8 cellular contexts compared by ENCODE assay signal in the genomic region with DNA sequence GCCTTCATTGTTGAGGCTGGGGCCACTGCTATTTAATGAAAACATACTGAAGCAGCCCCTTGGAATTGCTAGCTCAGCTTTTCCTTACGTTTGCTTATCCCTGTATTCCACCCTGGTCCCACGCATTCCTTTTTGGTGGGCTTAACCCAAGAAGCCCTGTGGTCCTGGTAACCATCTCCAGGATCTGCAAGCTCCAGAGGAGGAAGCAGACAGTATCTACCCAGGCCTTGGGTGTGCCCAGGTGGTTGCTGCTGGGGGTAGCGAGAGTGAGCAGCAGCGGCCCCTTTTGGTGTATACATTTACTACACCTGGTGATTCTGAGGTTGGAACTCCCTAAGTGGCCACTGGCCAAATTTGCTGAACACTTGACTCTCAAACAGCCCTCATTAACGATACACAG.
DNase-seq lines count a peak whose midpoint lies in the region; ATAC-seq, FAIRE-seq and TF ChIP-seq lines count a peak whose summit lies in the region.

No MANE protein-coding gene starts in this region.

- DNase-seq in A549 (ENCODE audit: low read depth in 1 of 2, low spot score in 1 of 2) (peak; percentile 5 to 22), GM10248 (ENCODE audit: extremely low spot score) (peak; percentile 23), NCI-H1694 (lab: John Stamatoyannopoulos, UW) (peak; percentile 34), colonic mucosa (peak; percentile 75), NCI-H2081 (lab: John Stamatoyannopoulos, UW) (no peak), osteocyte (ENCODE audit: extremely low spot score, unreplicated experiment) (no peak), chondrocyte (ENCODE audit: low spot score) (no peak)
- no peak for DNase-seq in activated CD4-positive, alpha-beta T cell treated with anti-CD3 and anti-CD28 coated beads for 1 hour

- H3K4me1 Mint-ChIP-seq in osteocyte (ENCODE audit: unreplicated experiment) (no peaks in the 10 kb centered on the region), chondrocyte (ENCODE audit: low read depth) (no peaks in the 10 kb centered on the region)

- TF ChIP-seq CTCF in A549 (IDR thresholded peaks at IDR 0.05) (no peak), GM10248 (IDR thresholded peaks at IDR 0.05; ENCODE audit: control extremely low read depth, extremely low read depth, low read depth, missing control alignments) (no peak), colonic mucosa (IDR thresholded peaks at IDR 0.05) (peak; percentile 42), osteocyte (IDR thresholded peaks at IDR 0.05) (no peak), chondrocyte (IDR thresholded peaks at IDR 0.05) (no peak)

- TF ChIP-seq POLR2A in A549 (IDR thresholded peaks at IDR 0.05; ENCODE audit: low read length): no peak

- no peaks in the 10 kb centered on the region for H3K27me3 ChIP-seq in colonic mucosa

- no peak for TF ChIP-seq EP300 in A549 (IDR thresholded peaks at IDR 0.05)

- POLR2A ChIA-PET in A549 (lab: Yijun Ruan, JAX) (no interaction called here), GM10248 (lab: Yijun Ruan, JAX) (no interaction called here)

- CTCF ChIA-PET in A549 (lab: Yijun Ruan, JAX) (no interaction called here), GM10248 (lab: Yijun Ruan, JAX) (interaction anchor here (0.9 kb wide), 1 partner anchor 496 kb away, joined by 3 read pairs; no protein-coding TSS in a partner anchor)

- H3K27ac ChIP-seq in A549 (no peak overlapping the region), colonic mucosa (no peak overlapping the region)

- no peak overlapping the region for H3K4me2 ChIP-seq in A549

- intact Hi-C loops in colonic mucosa (cut with DNase I): loop anchor here (10.0 kb wide), 1 partner anchor 129 kb away; no protein-coding TSS in a partner anchor

- H3K36me3 Mint-ChIP-seq in osteocyte (ENCODE audit: unreplicated experiment) (no peaks in the 10 kb centered on the region), chondrocyte (ENCODE audit: low read depth) (no peaks in the 10 kb centered on the region)

- H3K4me1 ChIP-seq in A549: no peaks in the 10 kb centered on the region
- peaks cover 13% of the 10 kb centered on the region for H3K4me1 ChIP-seq in colonic mucosa

- 0 out of 3 replicates have a peak, but pooled peaks cover 3% of the 10 kb centered on the region for H3K9me3 ChIP-seq in A549
- H3K9me3 ChIP-seq in colonic mucosa: no peaks in the 10 kb centered on the region

- H3K9me3 Mint-ChIP-seq in osteocyte (ENCODE audit: unreplicated experiment): no peaks in the 10 kb centered on the region
- no peaks in the 10 kb centered on the region for H3K9me3 Mint-ChIP-seq in chondrocyte (ENCODE audit: low read depth)

- TF ChIP-seq RAD21 in A549 (conservative IDR thresholded peaks at IDR 0.05 in 1 of 2, IDR thresholded peaks at IDR 0.05 in 1 of 2): peak in 1 of 2 experiments; percentile 37; a peak in 2 of 5 replicates

- H3K36me3 ChIP-seq in colonic mucosa: no peaks in the 10 kb centered on the region

- no peak overlapping the region for H3K9ac ChIP-seq in colonic mucosa (ENCODE audit: low read depth in 2 of 2, low read length in 2 of 2)

- no peak overlapping the region for H3K4me3 ChIP-seq in A549
- H3K4me3 ChIP-seq in colonic mucosa: no peak overlapping the region

- peak in 1 of 2 experiments; percentile 68; a peak in 3 of 6 replicates for ATAC-seq in A549

- no peak overlapping the region for H3K4me3 Mint-ChIP-seq in osteocyte (ENCODE audit: unreplicated experiment)
- no peak overlapping the region for H3K4me3 Mint-ChIP-seq in chondrocyte (ENCODE audit: unreplicated experiment)

- FAIRE-seq in A549 (lab: Jason Lieb, UNC): no peak

- H3K27ac Mint-ChIP-seq in osteocyte (ENCODE audit: unreplicated experiment): no peak overlapping the region
- no peak overlapping the region for H3K27ac Mint-ChIP-seq in chondrocyte (ENCODE audit: unreplicated experiment)

- H3K27me3 Mint-ChIP-seq in osteocyte (ENCODE audit: unreplicated experiment): no peaks in the 10 kb centered on the region
- H3K27me3 Mint-ChIP-seq in chondrocyte (ENCODE audit: low read depth): no peaks in the 10 kb centered on the region

- 21% methylated on average over 5 of the region's 5 CpGs for WGBS in A549 (ENCODE audit: missing lambda C conversion rate)

TF ChIP-seq in A549, 52 proteins besides CTCF, POLR2A, EP300 and RAD21:
- TF ChIP-seq MAFK (IDR thresholded peaks at IDR 0.05; ENCODE audit: partially characterized antibody) (peak; percentile 68), BHLHE40 (IDR thresholded peaks at IDR 0.05; ENCODE audit: low read depth, low read length) (no peak), RFX5 (IDR thresholded peaks at IDR 0.05) (no peak)

Comparison
In these comparisons a context has a peak if more than half of its experiments do, and no peak if none do; other contexts are left out.
1. DNase-seq: peak in A549 (2 of 2), GM10248 (single experiment), NCI-H1694 (single experiment) and colonic mucosa (single experiment); none in NCI-H2081 (0 of 2), osteocyte (single experiment), chondrocyte (single experiment) and activated CD4-positive, alpha-beta T cell treated with anti-CD3 and anti-CD28 coated beads for 1 hour (single experiment).